14 cellular contexts compared by ENCODE assay signal in genomic region chr16:83011939-83012338, GRCh38.
DNase-seq lines count a peak whose midpoint lies in the region; ATAC-seq and TF ChIP-seq lines count a peak whose summit lies in the region.
"Had no signal": no experiment of that assay in that cellular context is flagged by ENCODE, and none has a peak within 500 bp of the region (broad histone marks: within the 10 kb centered on the region; RNA-seq: fewer than 3 reads in every experiment).

No MANE protein-coding gene starts in this region.

- DNase-seq in GM03348 (ENCODE audit: low spot score), result peak; percentile 16
- peak; percentile 39 for DNase-seq in adipocyte (ENCODE audit: low read depth)
- peak; percentile 33 for DNase-seq in fibroblast of the aortic adventitia (ENCODE audit: low read depth)
- DNase-seq in tibial artery, result no peak
- DNase-seq in RWPE1 (ENCODE audit: low spot score), result no peak
- DNase-seq: CD4-positive, CD25-positive, alpha-beta regulatory T cell; DMS53; GOT3; H9 had no signal

- H3K4me1 ChIP-seq in adipocyte (ENCODE audit: control insufficient read depth, insufficient read depth, low read length), result no peaks in the 10 kb centered on the region
- peaks cover 0 to 24% (median 4%) of the 10 kb centered on the region in 4 donors for H3K4me1 ChIP-seq in tibial artery
- H3K4me1 ChIP-seq: A549 had no signal

- no peak overlapping the region for H3K9ac ChIP-seq in adipocyte (ENCODE audit: low read length)
- H3K9ac ChIP-seq: BLaER1 had no signal

- H3K9me3 ChIP-seq in adipocyte (ENCODE audit: control insufficient read depth, low read length) (no peaks in the 10 kb centered on the region), tibial artery (no peaks in the 10 kb centered on the region)
- H3K9me3 ChIP-seq: A549, BLaER1 had no signal

- no peak overlapping the region for H3K4me3 ChIP-seq in adipocyte (ENCODE audit: low read length)
- no peak overlapping the region for H3K4me3 ChIP-seq in fibroblast of the aortic adventitia (ENCODE audit: low read depth, low read length)
- no peak overlapping the region for H3K4me3 ChIP-seq in tibial artery
- H3K4me3 ChIP-seq: A549, BLaER1 had no signal

- no peak for TF ChIP-seq CTCF in fibroblast of the aortic adventitia (IDR thresholded peaks at IDR 0.05; ENCODE audit: insufficient read depth, low read length)
- TF ChIP-seq CTCF in tibial artery (IDR thresholded peaks at IDR 0.05), result no peak
- TF ChIP-seq CTCF in RWPE1 (conservative IDR thresholded peaks at IDR 0.05; ENCODE audit: low read depth), result no peak

- ATAC-seq in GM19324 (IDR thresholded peaks at IDR 0.05; ENCODE audit: low FRiP score, unreplicated experiment) (no peak), HG02884 (IDR thresholded peaks at IDR 0.05; ENCODE audit: unreplicated experiment) (no peak)
- ATAC-seq: A549, HepG2 had no signal

- H3K27me3 ChIP-seq in adipocyte (replicated peaks; ENCODE audit: control insufficient read depth, insufficient read depth, low read length) (no peaks in the 10 kb centered on the region), tibial artery (no peaks in the 10 kb centered on the region)
- H3K27me3 ChIP-seq: BLaER1 had no signal

- peak overlapping the region; percentile 27 to 48 for H3K27ac ChIP-seq in tibial artery
- no peak overlapping the region for H3K27ac ChIP-seq in RWPE1
- H3K27ac ChIP-seq: A549, BLaER1 had no signal

- POLR2A ChIA-PET in RWPE1 (lab: Yijun Ruan, JAX; ENCODE audit: low non-redundant PET), result no interaction called here

- H3K36me3 ChIP-seq in adipocyte (ENCODE audit: control insufficient read depth, insufficient read depth, low read length, severe bottlenecking), result no peaks in the 10 kb centered on the region
- H3K36me3 ChIP-seq in tibial artery, result no peaks in the 10 kb centered on the region
- H3K36me3 ChIP-seq: BLaER1 had no signal

- intact Hi-C loops in tibial artery (cut with DNase I; ENCODE audit: low total_unique reads), result no loop called here

- CTCF ChIA-PET in RWPE1 (lab: Yijun Ruan, JAX), result no interaction called here

Comparison
In these comparisons a context has a peak if more than half of its experiments do, and no peak if none do; other contexts are left out.
1. DNase-seq: peak in GM03348 (single experiment), adipocyte (single experiment) and fibroblast of the aortic adventitia (single experiment); none in tibial artery (0 of 2) and RWPE1 (single experiment).